In genomic region chr15:53208759-53209158, GRCh38 we compare ENCODE assay signal across 19 cellular contexts.
"Had no signal": no experiment of that assay in that cellular context is flagged by ENCODE, and none has a peak within 500 bp of the region (broad histone marks: within the 10 kb centered on the region; RNA-seq: fewer than 3 reads in every experiment).

No MANE protein-coding gene starts in this region.

- H3K4me3 Mint-ChIP-seq: immature natural killer cell, naive B cell, nephron had no signal

- H3K4me1 ChIP-seq: colonic mucosa, esophagus squamous epithelium, gastroesophageal sphincter, left ventricle myocardium inferior, sigmoid colon, stomach, transverse colon had no signal

- H3K4me3 ChIP-seq: colonic mucosa, esophagus squamous epithelium, gastroesophageal sphincter, left ventricle myocardium inferior, lung, psoas muscle, sigmoid colon, skin epidermis, stomach, thoracic aorta, transverse colon had no signal

- H3K9me3 Mint-ChIP-seq: nephron had no signal

- DNase-seq: colonic mucosa; dermis blood vessel endothelial cell; esophagus squamous epithelium; foreskin fibroblast; immature natural killer cell; left ventricle myocardium inferior; mesendoderm; naive B cell; psoas muscle; sigmoid colon; stimulated activated naive CD4-positive, alpha-beta T cell; stomach; substantia nigra; transverse colon had no signal

- H3K9me3 ChIP-seq: colonic mucosa, esophagus squamous epithelium, gastroesophageal sphincter, psoas muscle, sigmoid colon, stomach, thoracic aorta, transverse colon had no signal

- H3K36me3 ChIP-seq: colonic mucosa, esophagus squamous epithelium, gastroesophageal sphincter, left ventricle myocardium inferior, sigmoid colon, stomach, thoracic aorta, transverse colon had no signal

- H3K36me3 Mint-ChIP-seq: naive B cell had no signal

- H3K27me3 ChIP-seq: colonic mucosa, esophagus squamous epithelium, sigmoid colon, stomach, transverse colon had no signal

- H3K27ac Mint-ChIP-seq: immature natural killer cell, naive B cell, nephron had no signal

- H3K27ac ChIP-seq: colonic mucosa, esophagus squamous epithelium, gastroesophageal sphincter, left ventricle myocardium inferior, psoas muscle, sigmoid colon, skin epidermis, stomach, thoracic aorta, transverse colon had no signal

- H3K4me1 Mint-ChIP-seq: immature natural killer cell, naive B cell had no signal

- H3K27me3 Mint-ChIP-seq: naive B cell had no signal

- ATAC-seq: gastroesophageal sphincter, psoas muscle had no signal
